In the genomic region with DNA sequence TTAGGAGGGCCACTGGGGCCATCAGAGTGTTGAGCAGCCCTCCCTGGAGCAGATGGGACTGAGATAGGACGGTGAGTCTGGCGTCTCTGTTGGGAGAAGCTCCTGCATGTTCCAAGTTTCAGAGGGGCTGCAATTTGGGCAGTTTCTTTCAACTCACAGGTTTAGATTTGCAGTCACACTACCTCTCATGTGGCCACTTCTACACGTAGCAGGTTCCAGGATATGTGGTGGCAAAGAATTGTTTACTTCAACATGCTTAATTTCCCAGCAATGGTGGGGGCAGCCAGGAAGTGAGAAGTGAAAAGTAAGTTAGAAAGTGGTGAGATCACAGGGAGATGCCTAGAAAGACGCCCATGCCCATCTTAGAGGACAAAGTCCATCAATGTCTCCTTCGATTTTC, we compare ENCODE assay signal across 10 cellular contexts. TPM values are rescaled to one million over a fixed set of nuclear protein-coding genes. Genes with fewer than 3 reads are reported as not detected.
DNase-seq lines count a peak whose midpoint lies in the region; ATAC-seq and TF ChIP-seq lines count a peak whose summit lies in the region.
"Had no signal": no experiment of that assay in that cellular context is flagged by ENCODE, and none has a peak within 500 bp of the region (broad histone marks: within the 10 kb centered on the region; RNA-seq: fewer than 3 reads in every experiment).

No MANE protein-coding gene starts in this region.

- no peaks in the 10 kb centered on the region for H3K9me3 Mint-ChIP-seq in endothelial cell (ENCODE audit: unreplicated experiment)
- no peaks in the 10 kb centered on the region for H3K9me3 Mint-ChIP-seq in stimulated activated naive CD8-positive, alpha-beta T cell treated with anti-CD3 and anti-CD28 coated beads, Interleukin-15, amount 100 ng/mL, for 72 hours

- ATAC-seq in stimulated activated naive CD8-positive, alpha-beta T cell treated with anti-CD3 and anti-CD28 coated beads, Interleukin-15, amount 100 ng/mL, for 72 hours = peak; percentile 82
- no peak for ATAC-seq in GM18867 (IDR thresholded peaks at IDR 0.05; ENCODE audit: unreplicated experiment)
- ATAC-seq: A549 had no signal

- peaks cover 23% of the 10 kb centered on the region for H3K36me3 Mint-ChIP-seq in endothelial cell (ENCODE audit: low read depth, unreplicated experiment)

- H3K4me3 Mint-ChIP-seq in endothelial cell (ENCODE audit: unreplicated experiment) = no peak overlapping the region
- H3K4me3 Mint-ChIP-seq in stimulated activated naive CD8-positive, alpha-beta T cell treated with anti-CD3 and anti-CD28 coated beads, Interleukin-15, amount 100 ng/mL, for 72 hours = peak overlapping the region; percentile 59 to 77

- H3K4me1 Mint-ChIP-seq in endothelial cell (ENCODE audit: unreplicated experiment) = peaks cover 82% of the 10 kb centered on the region
- peaks cover 97% of the 10 kb centered on the region for H3K4me1 Mint-ChIP-seq in stimulated activated naive CD8-positive, alpha-beta T cell treated with anti-CD3 and anti-CD28 coated beads, Interleukin-15, amount 100 ng/mL, for 72 hours

- peak overlapping the region; percentile 72 for H3K27ac Mint-ChIP-seq in endothelial cell (ENCODE audit: unreplicated experiment)
- peak overlapping the region; percentile 88 to 97 for H3K27ac Mint-ChIP-seq in stimulated activated naive CD8-positive, alpha-beta T cell treated with anti-CD3 and anti-CD28 coated beads, Interleukin-15, amount 100 ng/mL, for 72 hours

- peaks cover 3% of the 10 kb centered on the region for H3K27me3 Mint-ChIP-seq in endothelial cell (ENCODE audit: unreplicated experiment)
- H3K27me3 Mint-ChIP-seq in stimulated activated naive CD8-positive, alpha-beta T cell treated with anti-CD3 and anti-CD28 coated beads, Interleukin-15, amount 100 ng/mL, for 72 hours = no peaks in the 10 kb centered on the region

- DNase-seq in activated T-cell treated with anti-CD3 and anti-CD28 coated beads for 24 hours (ENCODE audit: low read depth) (peak; percentile 40), activated T-cell treated with anti-CD3 and anti-CD28 coated beads for 4 hours (no peak), endothelial cell (ENCODE audit: low spot score) (no peak), DMS 273 treated with DMSO at 0.1 percent for 48 hours (lab: John Stamatoyannopoulos, UW) (no peak), globus pallidus (ENCODE audit: low spot score) (no peak)
- peak; percentile 30 for DNase-seq in activated CD4-positive, alpha-beta T cell treated with anti-CD3 and anti-CD28 coated beads, Interleukin-2, amount 50 U/mL, for 1 hour
- DNase-seq in stimulated activated naive CD8-positive, alpha-beta T cell treated with anti-CD3 and anti-CD28 coated beads, Interleukin-15, amount 100 ng/mL, for 72 hours = peak in 1 of 2 donors; percentile 73
- DNase-seq: NCI-H2081 treated with DMSO at 0.1 percent for 48 hours had no signal

- no peak for TF ChIP-seq CTCF in endothelial cell (IDR thresholded peaks at IDR 0.05; ENCODE audit: unreplicated experiment)

RNA-seq across cellular contexts. Expression of a gene that starts 9.3 kb away (rescaled TPM):
- total RNA-seq in endothelial cell (ENCODE audit: unreplicated experiment) = 93.7 TPM

Comparison
In these comparisons a context has a peak if more than half of its experiments do, and no peak if none do; other contexts are left out.
1. DNase-seq: peak in activated T-cell treated with anti-CD3 and anti-CD28 coated beads for 24 hours (single experiment) and activated CD4-positive, alpha-beta T cell treated with anti-CD3 and anti-CD28 coated beads, Interleukin-2, amount 50 U/mL, for 1 hour (single experiment); none in activated T-cell treated with anti-CD3 and anti-CD28 coated beads for 4 hours (single experiment), endothelial cell (single experiment), DMS 273 treated with DMSO at 0.1 percent for 48 hours (single experiment) and globus pallidus (single experiment).